ENCODE assay signal across 7 cellular contexts in the genomic region with DNA sequence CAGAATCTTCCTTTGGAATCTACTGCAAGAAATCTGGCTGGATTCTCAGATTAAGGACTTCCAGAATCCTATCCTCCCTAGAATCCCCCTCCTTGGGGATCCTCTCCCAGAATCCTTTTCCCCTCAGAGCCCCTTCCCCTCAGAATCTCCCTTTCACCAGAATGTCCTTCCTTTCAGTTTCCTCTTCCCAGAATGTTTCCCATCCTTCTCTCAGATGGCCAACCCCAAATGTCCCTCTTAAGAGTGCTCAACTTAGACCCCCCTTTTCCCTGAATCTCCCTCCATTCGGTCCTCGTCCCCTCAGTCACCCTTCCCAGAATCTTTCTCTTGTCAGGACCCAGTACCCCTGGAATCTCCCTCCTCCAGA. TPM values are rescaled to one million over a fixed set of nuclear protein-coding genes. Genes with fewer than 3 reads are reported as not detected.
A peak's percentile ranks its signal among the peaks of the same experiment; 100 is the strongest.
DNase-seq lines count a peak whose midpoint lies in the region; ATAC-seq and TF ChIP-seq lines count a peak whose summit lies in the region.

No MANE protein-coding gene starts in this region.

- no peaks in the 10 kb centered on the region for H3K9me3 ChIP-seq in iPS-18a (ENCODE audit: control insufficient read depth, low read depth, low read length)

- peaks cover 53% of the 10 kb centered on the region for H3K36me3 Mint-ChIP-seq in activated T-helper 17 cell treated with anti-CD3 and anti-CD28 coated beads, Interleukin-2, amount 50 U/mL, for 72 hours (ENCODE audit: low read depth)

- H3K4me1 Mint-ChIP-seq in activated T-helper 17 cell treated with anti-CD3 and anti-CD28 coated beads, Interleukin-2, amount 50 U/mL, for 72 hours: peaks cover 32% of the 10 kb centered on the region
- peaks cover 54% of the 10 kb centered on the region for H3K4me1 Mint-ChIP-seq in stimulated activated naive CD8-positive, alpha-beta T cell treated with anti-CD3 and anti-CD28 coated beads, Interleukin-15, amount 100 ng/mL, for 72 hours

- TF ChIP-seq CTCF in HL-60 (IDR thresholded peaks at IDR 0.05; ENCODE audit: insufficient read depth, low read length): no peak

- H3K9ac ChIP-seq in iPS-18a (ENCODE audit: low read length): peak overlapping the region; percentile 91

- ATAC-seq in activated T-helper 17 cell treated with anti-CD3 and anti-CD28 coated beads, Interleukin-2, amount 50 U/mL, for 72 hours (replicated peaks): no peak
- ATAC-seq in stimulated activated naive CD8-positive, alpha-beta T cell treated with anti-CD3 and anti-CD28 coated beads, Interleukin-15, amount 100 ng/mL, for 72 hours: no peak
- ATAC-seq in left colon: no peak

- no peaks in the 10 kb centered on the region for H3K9me3 Mint-ChIP-seq in activated T-helper 17 cell treated with anti-CD3 and anti-CD28 coated beads, Interleukin-2, amount 50 U/mL, for 72 hours
- no peaks in the 10 kb centered on the region for H3K9me3 Mint-ChIP-seq in stimulated activated naive CD8-positive, alpha-beta T cell treated with anti-CD3 and anti-CD28 coated beads, Interleukin-15, amount 100 ng/mL, for 72 hours

- H3K4me3 Mint-ChIP-seq in activated T-helper 17 cell treated with anti-CD3 and anti-CD28 coated beads, Interleukin-2, amount 50 U/mL, for 72 hours: peak overlapping the region; percentile 100
- peak overlapping the region; percentile 98 to 99 for H3K4me3 Mint-ChIP-seq in stimulated activated naive CD8-positive, alpha-beta T cell treated with anti-CD3 and anti-CD28 coated beads, Interleukin-15, amount 100 ng/mL, for 72 hours

- intact Hi-C loops in left colon (cut with DNase I, micrococcal nuclease): no loop called here

- H3K4me3 ChIP-seq in HL-60 (replicated peaks; ENCODE audit: insufficient read depth, low read length) (peak overlapping the region; percentile 46), iPS-18a (ENCODE audit: low read length) (peak overlapping the region; percentile 98)

- DNase-seq in HL-60 (ENCODE audit: low read depth in 1 of 2, low spot score in 1 of 2): no peak
- DNase-seq in stimulated activated naive CD8-positive, alpha-beta T cell treated with anti-CD3 and anti-CD28 coated beads, Interleukin-15, amount 100 ng/mL, for 72 hours: no peak
- DNase-seq in NCI-H2107 treated with DMSO at 0.1 percent for 48 hours (lab: John Stamatoyannopoulos, UW; ENCODE audit: unreplicated experiment): no peak
- no peak for DNase-seq in left colon
- no peak for DNase-seq in SIG-M5 (lab: John Stamatoyannopoulos, UW)

- H3K27ac ChIP-seq in HL-60 (replicated peaks) (peak overlapping the region; percentile 88), iPS-18a (ENCODE audit: low read length) (peak overlapping the region; percentile 83)

- no peaks in the 10 kb centered on the region for H3K27me3 ChIP-seq in HL-60 (ENCODE audit: insufficient read depth, poor library complexity, severe bottlenecking)
- H3K27me3 ChIP-seq in iPS-18a (ENCODE audit: control insufficient read depth, insufficient read depth, low read length): no peaks in the 10 kb centered on the region

- H3K4me1 ChIP-seq in iPS-18a (ENCODE audit: control insufficient read depth, low read depth, low read length): no peaks in the 10 kb centered on the region

- H3K27ac Mint-ChIP-seq in activated T-helper 17 cell treated with anti-CD3 and anti-CD28 coated beads, Interleukin-2, amount 50 U/mL, for 72 hours: peak overlapping the region; percentile 100
- peak overlapping the region; percentile 99 to 100 for H3K27ac Mint-ChIP-seq in stimulated activated naive CD8-positive, alpha-beta T cell treated with anti-CD3 and anti-CD28 coated beads, Interleukin-15, amount 100 ng/mL, for 72 hours

- no peaks in the 10 kb centered on the region for H3K27me3 Mint-ChIP-seq in activated T-helper 17 cell treated with anti-CD3 and anti-CD28 coated beads, Interleukin-2, amount 50 U/mL, for 72 hours
- H3K27me3 Mint-ChIP-seq in stimulated activated naive CD8-positive, alpha-beta T cell treated with anti-CD3 and anti-CD28 coated beads, Interleukin-15, amount 100 ng/mL, for 72 hours: no peaks in the 10 kb centered on the region

- peaks cover 26% of the 10 kb centered on the region for H3K36me3 ChIP-seq in iPS-18a (ENCODE audit: control insufficient read depth, low read depth, low read length)

RNA-seq across cellular contexts. Expression of a gene that starts 0.6 kb away (rescaled TPM):
- total RNA-seq in activated T-helper 17 cell treated with anti-CD3 and anti-CD28 coated beads, Interleukin-2, amount 50 U/mL, for 72 hours: 1,000 to 10,000 TPM; 2,984 to 3,090 TPM
- 1,000 to 10,000 TPM; 1,556 to 1,578 TPM for total RNA-seq in left colon

RNA-seq across cellular contexts. Expression of a gene that starts 9.0 kb away (rescaled TPM):
- total RNA-seq in activated T-helper 17 cell treated with anti-CD3 and anti-CD28 coated beads, Interleukin-2, amount 50 U/mL, for 72 hours: 100 to 1,000 TPM; 182 to 239 TPM
- 100 to 1,000 TPM in 1 of 2 donors, 10 to 100 TPM in 1; 89.1 to 101 TPM for total RNA-seq in left colon

RNA-seq across cellular contexts. Expression of a gene that starts 23.9 kb away (rescaled TPM):
- 10 to 100 TPM; 51.2 to 69.4 TPM for total RNA-seq in activated T-helper 17 cell treated with anti-CD3 and anti-CD28 coated beads, Interleukin-2, amount 50 U/mL, for 72 hours
- total RNA-seq in left colon: 1 to 10 TPM; 6.2 to 9.3 TPM

RNA-seq across cellular contexts. Expression of a gene that starts 29.7 kb away (rescaled TPM):
- 100 to 1,000 TPM in 1 of 2 donors, 10 to 100 TPM in 1; 67.4 to 265 TPM for total RNA-seq in activated T-helper 17 cell treated with anti-CD3 and anti-CD28 coated beads, Interleukin-2, amount 50 U/mL, for 72 hours
- 100 to 1,000 TPM; 152 to 391 TPM for total RNA-seq in left colon

RNA-seq across cellular contexts. Expression of a gene that starts 44.3 kb away (rescaled TPM):
- 10 to 100 TPM; 51.5 to 95.1 TPM for total RNA-seq in activated T-helper 17 cell treated with anti-CD3 and anti-CD28 coated beads, Interleukin-2, amount 50 U/mL, for 72 hours
- 10 to 100 TPM; 40.8 to 47.8 TPM for total RNA-seq in left colon

Comparison
In these comparisons a context has a peak if more than half of its experiments do, and no peak if none do; other contexts are left out.
1. RNA of a gene that starts 23.9 kb away (total RNA-seq): 51.2 to 69.4 TPM in activated T-helper 17 cell treated with anti-CD3 and anti-CD28 coated beads, Interleukin-2, amount 50 U/mL, for 72 hours; 6.2 to 9.3 TPM in left colon; every median in the first group is over 4 times any median in the second.